ENCODE assay signal across 19 cellular contexts in the genomic region with DNA sequence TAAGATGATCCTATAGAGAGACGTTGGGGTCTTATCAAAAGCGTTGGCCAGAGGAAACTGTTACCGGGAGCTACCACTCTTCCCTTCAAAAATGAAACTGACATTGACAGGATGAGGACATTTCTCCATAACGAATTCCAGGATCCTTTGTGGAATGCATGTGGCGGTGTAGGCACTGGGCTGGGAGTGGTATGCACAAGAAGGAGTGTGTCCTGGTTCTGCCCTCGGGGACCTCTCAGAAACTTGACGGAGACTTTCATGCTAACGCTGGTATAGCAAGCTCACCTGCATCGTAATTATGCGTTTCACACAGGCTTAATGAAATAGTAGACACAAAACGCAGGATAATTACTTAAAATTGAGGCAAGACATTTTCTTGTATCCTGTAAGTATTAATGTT.
"Had no signal": no experiment of that assay in that cellular context is flagged by ENCODE, and none has a peak within 500 bp of the region (broad histone marks: within the 10 kb centered on the region; RNA-seq: fewer than 3 reads in every experiment).

No MANE protein-coding gene starts in this region.

- H3K4me3 Mint-ChIP-seq: mesothelial cell of epicardium; naive B cell; nephron; neural progenitor cell; stimulated activated memory B cell treated with anti-CD40 and anti-IgM and Interleukin-4, amounts not matched to agents 10 μg/mL and 1 μg/mL and 100 μg/mL, for 72 hours had no signal

- H3K27me3 Mint-ChIP-seq: naive B cell; progenitor cell of endocrine pancreas; stimulated activated memory B cell treated with anti-CD40 and anti-IgM and Interleukin-4, amounts not matched to agents 10 μg/mL and 1 μg/mL and 100 μg/mL, for 72 hours; stimulated activated naive CD8-positive, alpha-beta T cell treated with anti-CD3 and anti-CD28 coated beads, Interleukin-15, amount 100 ng/mL, for 72 hours had no signal

- H3K36me3 Mint-ChIP-seq: neural progenitor cell had no signal

- DNase-seq: hippocampal formation; kidney; left ventricle myocardium inferior; naive B cell; ovary; right lobe of liver; stimulated activated CD4-positive, alpha-beta T cell treated with anti-CD3 and anti-CD28 coated beads, Interleukin-1b, Interleukin-23, amount 100 ng/mL, for 48 hours; stimulated activated CD4-positive, alpha-beta T cell treated with anti-CD3 and anti-CD28 coated beads, Interleukin-2, amount 100 ng/mL, for 48 hours; stimulated activated CD4-positive, alpha-beta T cell treated with anti-CD3 and anti-CD28 coated beads, Interleukin-4, amount 100 ng/mL, for 4 hours; stimulated activated CD8-positive, alpha-beta memory T cell treated with anti-CD3 and anti-CD28 coated beads, Interleukin-4, amount 100 ng/mL, for 48 hours; stimulated activated naive CD4-positive, alpha-beta T cell treated with Interleukin-2 at 50 U/mL for 16 hours; stimulated activated naive CD8-positive, alpha-beta T cell treated with anti-CD3 and anti-CD28 coated beads, Interleukin-15, amount 100 ng/mL, for 72 hours; substantia nigra; upper lobe of left lung had no signal

- H3K27ac Mint-ChIP-seq: mesothelial cell of epicardium, nephron, neural progenitor cell, progenitor cell of endocrine pancreas had no signal

- ATAC-seq: right lobe of liver; stimulated activated memory B cell treated with anti-CD40 and anti-IgM and Interleukin-4, amounts not matched to agents 10 μg/mL and 1 μg/mL and 100 μg/mL, for 72 hours; stimulated activated naive CD8-positive, alpha-beta T cell treated with anti-CD3 and anti-CD28 coated beads, Interleukin-15, amount 100 ng/mL, for 72 hours had no signal
